ENCODE assay signal across 23 cellular contexts in genomic region chr2:16167471-16168426, GRCh38.
"Had no signal": no experiment of that assay in that cellular context is flagged by ENCODE, and none has a peak within 500 bp of the region (broad histone marks: within the 10 kb centered on the region; RNA-seq: fewer than 3 reads in every experiment).

No MANE protein-coding gene starts in this region.

- H3K4me3 Mint-ChIP-seq: activated naive CD8-positive, alpha-beta T cell treated with anti-CD3 and anti-CD28 coated beads for 36 hours; activated T-cell treated with anti-CD3 and anti-CD28 coated beads, Interleukin-2, amount 50 U/mL, for 72 hours; effector memory CD8-positive, alpha-beta T cell; naive thymus-derived CD4-positive, alpha-beta T cell had no signal

- H3K9me3 Mint-ChIP-seq: activated naive CD8-positive, alpha-beta T cell treated with anti-CD3 and anti-CD28 coated beads for 36 hours; activated T-cell treated with anti-CD3 and anti-CD28 coated beads, Interleukin-2, amount 50 U/mL, for 72 hours had no signal

- DNase-seq: activated CD4-positive, alpha-beta T cell treated with anti-CD3 and anti-CD28 coated beads for 4 hours; activated CD8-positive, alpha-beta memory T cell treated with anti-CD3 and anti-CD28 coated beads, Interleukin-2, amount 50 U/mL, for 48 hours; activated naive CD8-positive, alpha-beta T cell treated with anti-CD3 and anti-CD28 coated beads for 36 hours; activated T-cell treated with anti-CD3 and anti-CD28 coated beads, Interleukin-2, amount 50 U/mL, for 72 hours; amygdala; effector memory CD8-positive, alpha-beta T cell; mammary epithelial cell; naive thymus-derived CD4-positive, alpha-beta T cell; nucleus accumbens; right cardiac atrium; stimulated activated CD4-positive, alpha-beta T cell treated with anti-CD3 and anti-CD28 coated beads, Interleukin-4, amount 100 ng/mL, for 4 hours; stimulated activated CD8-positive, alpha-beta memory T cell treated with anti-CD3 and anti-CD28 coated beads, Interleukin-4, amount 100 ng/mL, for 48 hours; stimulated activated naive CD4-positive, alpha-beta T cell treated with Interleukin-2 at 50 U/mL for 16 hours; substantia nigra; T-helper 1 cell; T1000 had no signal

- H3K4me3 ChIP-seq: smooth muscle cell, upper lobe of left lung had no signal

- H3K36me3 Mint-ChIP-seq: activated naive CD8-positive, alpha-beta T cell treated with anti-CD3 and anti-CD28 coated beads for 36 hours; brain; naive thymus-derived CD4-positive, alpha-beta T cell had no signal

- H3K27me3 Mint-ChIP-seq: activated naive CD8-positive, alpha-beta T cell treated with anti-CD3 and anti-CD28 coated beads for 36 hours; effector memory CD8-positive, alpha-beta T cell had no signal

- H3K27me3 ChIP-seq: upper lobe of left lung had no signal

- H3K4me1 Mint-ChIP-seq: activated naive CD8-positive, alpha-beta T cell treated with anti-CD3 and anti-CD28 coated beads for 36 hours had no signal

- H3K27ac Mint-ChIP-seq: activated naive CD8-positive, alpha-beta T cell treated with anti-CD3 and anti-CD28 coated beads for 36 hours; activated T-cell treated with anti-CD3 and anti-CD28 coated beads, Interleukin-2, amount 50 U/mL, for 72 hours; effector memory CD8-positive, alpha-beta T cell; naive thymus-derived CD4-positive, alpha-beta T cell; progenitor cell of endocrine pancreas had no signal

- H3K27ac ChIP-seq: epithelial cell of prostate, upper lobe of left lung had no signal

- H3K36me3 ChIP-seq: upper lobe of left lung had no signal

- ATAC-seq: activated T-cell treated with anti-CD3 and anti-CD28 coated beads, Interleukin-2, amount 50 U/mL, for 72 hours; effector memory CD8-positive, alpha-beta T cell; naive thymus-derived CD4-positive, alpha-beta T cell; right cardiac atrium; SK-N-SH treated with all-trans-retinoic acid at 6 μM for 48 hours had no signal

- FAIRE-seq: frontal cortex had no signal

- H3K4me1 ChIP-seq: upper lobe of left lung had no signal

- H3K9me3 ChIP-seq: upper lobe of left lung had no signal

- H3K4me2 ChIP-seq: smooth muscle cell had no signal
